1 cellular context compared by ENCODE assay signal in genomic region chr1:94854458-94855306, GRCh38.
A peak's percentile ranks its signal among the peaks of the same experiment; 100 is the strongest.
TF ChIP-seq lines count a peak whose summit lies in the region.

No MANE protein-coding gene starts in this region.

TF ChIP-seq in K562, 482 proteins besides CTCF, POLR2A, EP300 and RAD21 (continued from another document and continues in another):
- TF ChIP-seq ZNF280A (IDR thresholded peaks at IDR 0.05; ENCODE audit: low read depth, partially characterized antibody): no peak
- TF ChIP-seq BHLHE40 (IDR thresholded peaks at IDR 0.05; ENCODE audit: low read length): peak; percentile 63
- TF ChIP-seq NFIX (CRISPR knock-in tag; IDR thresholded peaks at IDR 0.05; ENCODE audit: low read depth): no peak
- peak; percentile 87 for TF ChIP-seq USF1 (CRISPR knock-in tag; IDR thresholded peaks at IDR 0.05)
- TF ChIP-seq ZNF3 (CRISPR knock-in tag; IDR thresholded peaks at IDR 0.05): no peak
- TF ChIP-seq USF2 (CRISPR knock-in tag; IDR thresholded peaks at IDR 0.05): peak; percentile 73
- peak; percentile 92 for TF ChIP-seq SMC3 (conservative IDR thresholded peaks at IDR 0.05; ENCODE audit: insufficient read depth, low read depth, low read length)
- peak; percentile 59; the same call in 1 of the 2 replicates for TF ChIP-seq ZBTB7A (IDR thresholded peaks at IDR 0.05; ENCODE audit: borderline replicate concordance, control insufficient read depth, low read depth, low read length)
- peak; percentile 42 to 57; a peak in 3 of 4 replicates for TF ChIP-seq NRF1 (conservative IDR thresholded peaks at IDR 0.05 in 1 of 2, IDR thresholded peaks at IDR 0.05 in 1 of 2)
- no peak for TF ChIP-seq RNF2 (IDR thresholded peaks at IDR 0.05)
- peak; percentile 46 to 55; a peak in 2 of 4 replicates for TF ChIP-seq MAZ (CRISPR knock-in tag; conservative IDR thresholded peaks at IDR 0.05 in 1 of 2, IDR thresholded peaks at IDR 0.05 in 1 of 2)
- 0 out of 2 replicates have a peak, but pooled peaks have one; percentile 15 for TF ChIP-seq TFAP4 (CRISPR knock-in tag; IDR thresholded peaks at IDR 0.05; ENCODE audit: borderline replicate concordance)
- peak; percentile 36; the same call in 1 of the 2 replicates for TF ChIP-seq CTBP1 (IDR thresholded peaks at IDR 0.05; ENCODE audit: borderline replicate concordance)
- 0 out of 2 replicates have a peak, but pooled peaks have one; percentile 12 for TF ChIP-seq EGR1 (conservative IDR thresholded peaks at IDR 0.05)
- no peak for TF ChIP-seq CAMTA2 (CRISPR knock-in tag; conservative IDR thresholded peaks at IDR 0.05)
- TF ChIP-seq RB1 (IDR thresholded peaks at IDR 0.05; ENCODE audit: low read depth): peak; percentile 52; the same call in 1 of the 2 replicates
- TF ChIP-seq ZKSCAN1 (IDR thresholded peaks at IDR 0.05; ENCODE audit: low read depth, low read length): no peak
- no peak for TF ChIP-seq L3MBTL2 (IDR thresholded peaks at IDR 0.05)
- TF ChIP-seq ATF1 (CRISPR knock-in tag; IDR thresholded peaks at IDR 0.05): no peak
- peak; percentile 38; the same call in 1 of the 2 replicates for TF ChIP-seq ATF1 (tag; IDR thresholded peaks at IDR 0.05)
- no peak for TF ChIP-seq HOMEZ (CRISPR knock-in tag; IDR thresholded peaks at IDR 0.05)
- TF ChIP-seq ATF7 (IDR thresholded peaks at IDR 0.05): 0 out of 2 replicates have a peak, but pooled peaks have one; percentile 29
- no peak for TF ChIP-seq ELK3 (CRISPR knock-in tag; IDR thresholded peaks at IDR 0.05)
- TF ChIP-seq NEUROD1 (IDR thresholded peaks at IDR 0.05; ENCODE audit: borderline replicate concordance, low read depth, low read length, partially characterized antibody): peak; percentile 19
- peak; percentile 85 for TF ChIP-seq TOE1 (IDR thresholded peaks at IDR 0.05; ENCODE audit: borderline replicate concordance)
- TF ChIP-seq TOE1 (CRISPR knock-in tag; IDR thresholded peaks at IDR 0.05; ENCODE audit: borderline replicate concordance, low read depth): no peak
- TF ChIP-seq CC2D1A (IDR thresholded peaks at IDR 0.05): peak; percentile 50; the same call in 1 of the 2 replicates
- no peak for TF ChIP-seq ZNF511 (CRISPR knock-in tag; IDR thresholded peaks at IDR 0.05)
- peak; percentile 71; the same call in 1 of the 2 replicates for TF ChIP-seq CREM (IDR thresholded peaks at IDR 0.05; ENCODE audit: low read depth)
- no peak for TF ChIP-seq TGIF2 (CRISPR knock-in tag; IDR thresholded peaks at IDR 0.05)
- peak in 1 of 2 experiments; percentile 32 for TF ChIP-seq AFF1 (IDR thresholded peaks at IDR 0.05; ENCODE audit: low read depth in 1 of 2, partially characterized antibody in 2 of 2)
- no peak for TF ChIP-seq PHTF2 (CRISPR knock-in tag; IDR thresholded peaks at IDR 0.05)
- TF ChIP-seq MITF (IDR thresholded peaks at IDR 0.05): peak; percentile 98
- TF ChIP-seq ZNF217 (CRISPR knock-in tag; IDR thresholded peaks at IDR 0.05): no peak
- peak; percentile 37; the same call in 1 of the 2 replicates for TF ChIP-seq PKNOX1 (IDR thresholded peaks at IDR 0.05)
- TF ChIP-seq ZC3H8 (IDR thresholded peaks at IDR 0.05): no peak
- TF ChIP-seq TFE3 (CRISPR knock-in tag; IDR thresholded peaks at IDR 0.05): peak; percentile 82
- TF ChIP-seq RAD51 (IDR thresholded peaks at IDR 0.05; ENCODE audit: borderline replicate concordance, low read depth): peak; percentile 71
- TF ChIP-seq EHMT2 (IDR thresholded peaks at IDR 0.05): 0 out of 2 replicates have a peak, but pooled peaks have one; percentile 36
- TF ChIP-seq ESRRA (IDR thresholded peaks at IDR 0.05; ENCODE audit: borderline replicate concordance, low read depth): peak; percentile 79; the same call in 1 of the 2 replicates
- TF ChIP-seq TEAD1 (CRISPR knock-in tag; IDR thresholded peaks at IDR 0.05): peak in 1 of 2 experiments; percentile 31; a peak in 1 of 4 replicates
- TF ChIP-seq JUND (IDR thresholded peaks at IDR 0.05; ENCODE audit: borderline replicate concordance, low read depth, low read length): 0 out of 2 replicates have a peak, but pooled peaks have one; percentile 34
- TF ChIP-seq JUND (tag; IDR thresholded peaks at IDR 0.05; ENCODE audit: borderline replicate concordance, low read depth, low read length): no peak; the same call in 2 of the 3 replicates
- TF ChIP-seq ZFP36 (IDR thresholded peaks at IDR 0.05; ENCODE audit: low read depth, low read length, partially characterized antibody): peak; percentile 9
- 0 out of 2 replicates have a peak, but pooled peaks have one; percentile 49 for TF ChIP-seq SMAD4 (CRISPR knock-in tag; conservative IDR thresholded peaks at IDR 0.05)
- TF ChIP-seq CXXC5 (CRISPR knock-in tag; IDR thresholded peaks at IDR 0.05): peak; percentile 41; the same call in 1 of the 2 replicates
- TF ChIP-seq TCF3 (CRISPR knock-in tag; IDR thresholded peaks at IDR 0.05): no peak
- TF ChIP-seq MLLT1 (IDR thresholded peaks at IDR 0.05): peak in 1 of 2 experiments; percentile 80; a peak in 2 of 4 replicates
